Comparison of ENCODE assay signal across 1 cellular context in the genomic region with DNA sequence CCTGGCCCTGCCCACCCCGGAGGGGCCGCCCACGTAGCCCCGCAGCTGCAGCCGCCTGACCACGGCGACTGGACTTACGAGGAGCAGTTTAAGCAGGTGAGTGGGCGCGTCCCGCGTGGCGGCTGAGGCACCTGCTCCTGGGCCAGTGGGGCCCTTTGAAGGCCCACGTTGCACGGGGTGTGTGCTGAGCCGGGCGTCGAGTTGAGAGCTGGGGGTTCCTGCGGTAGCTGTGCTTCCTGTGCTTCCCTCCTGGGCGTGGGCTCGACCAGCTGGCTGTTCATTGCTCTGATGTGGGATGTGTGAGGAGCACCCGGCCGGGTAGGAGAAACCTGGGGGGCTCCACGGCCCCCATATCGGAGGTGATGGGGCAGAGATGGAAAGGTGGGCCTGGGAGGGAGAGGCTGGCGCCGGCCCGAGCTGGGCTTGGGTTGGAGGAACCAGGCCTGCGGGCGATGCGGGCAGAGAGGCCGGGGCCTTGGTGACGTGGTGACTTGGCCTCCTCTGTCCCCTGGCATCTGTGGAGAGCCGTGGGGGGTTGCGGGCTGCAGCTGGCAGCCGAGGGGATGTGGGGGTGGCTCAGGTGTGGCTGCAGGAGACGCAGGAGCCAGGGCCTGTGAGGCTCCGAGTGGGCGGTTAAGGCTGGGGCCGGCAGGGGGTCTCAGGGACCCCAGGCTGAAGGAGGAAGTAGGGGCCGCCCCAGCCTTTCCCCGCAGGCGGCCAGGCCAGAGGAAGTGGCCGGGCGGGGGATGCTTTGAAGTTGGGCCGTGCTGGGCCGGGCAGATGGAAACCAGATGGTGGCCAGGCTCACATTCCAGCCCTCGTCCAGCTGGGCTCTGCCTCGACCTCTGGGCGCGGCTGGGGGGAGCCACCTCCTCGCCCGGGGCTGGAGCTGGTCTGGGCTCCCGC.
TF ChIP-seq lines count a peak whose summit lies in the region.

No MANE protein-coding gene starts in this region.

TF ChIP-seq in HepG2, 621 proteins besides CTCF, POLR2A, EP300 and RAD21 (continued from another document and continues in another):
- TF ChIP-seq SPEN (CRISPR knock-in tag; IDR thresholded peaks at IDR 0.05; ENCODE audit: low read depth): peak; percentile 29; the same call in 1 of the 2 replicates
- TF ChIP-seq TEAD3 (CRISPR knock-in tag; optimal IDR thresholded peaks at IDR 0.05; ENCODE audit: borderline replicate concordance): peak; percentile 90
- TF ChIP-seq ZBTB7B (CRISPR knock-in tag; IDR thresholded peaks at IDR 0.05): peak; percentile 27; the same call in 1 of the 2 replicates
- TF ChIP-seq ZNF687 (CRISPR knock-in tag; IDR thresholded peaks at IDR 0.05): peak; percentile 85
- TF ChIP-seq MYC (CRISPR knock-in tag; IDR thresholded peaks at IDR 0.05; ENCODE audit: borderline replicate concordance): peak; percentile 27; the same call in 1 of the 2 replicates
- TF ChIP-seq NAIF1 (CRISPR knock-in tag; IDR thresholded peaks at IDR 0.05; ENCODE audit: borderline replicate concordance): no peak
- peak; percentile 25; the same call in 1 of the 2 replicates for TF ChIP-seq HOXA3 (CRISPR knock-in tag; IDR thresholded peaks at IDR 0.05)
- TF ChIP-seq, protein P1, sequence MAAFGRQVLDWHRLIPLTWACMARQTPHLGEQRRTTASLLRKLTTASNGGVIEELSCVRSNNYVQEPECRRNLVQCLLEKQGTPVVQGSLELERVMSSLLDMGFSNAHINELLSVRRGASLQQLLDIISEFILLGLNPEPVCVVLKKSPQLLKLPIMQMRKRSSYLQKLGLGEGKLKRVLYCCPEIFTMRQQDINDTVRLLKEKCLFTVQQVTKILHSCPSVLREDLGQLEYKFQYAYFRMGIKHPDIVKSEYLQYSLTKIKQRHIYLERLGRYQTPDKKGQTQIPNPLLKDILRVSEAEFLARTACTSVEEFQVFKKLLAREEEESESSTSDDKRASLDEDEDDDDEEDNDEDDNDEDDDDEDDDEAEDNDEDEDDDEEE (CRISPR knock-in tag; IDR thresholded peaks at IDR 0.05): no peak
- no peak for TF ChIP-seq ZNF549 (CRISPR knock-in tag; IDR thresholded peaks at IDR 0.05)
- TF ChIP-seq SUZ12 (IDR thresholded peaks at IDR 0.05; ENCODE audit: low read depth, low read length): no peak
- TF ChIP-seq REXO4 (CRISPR knock-in tag; IDR thresholded peaks at IDR 0.05; ENCODE audit: borderline replicate concordance): no peak
- no peak for TF ChIP-seq SP1 (IDR thresholded peaks at IDR 0.05)
- 0 out of 2 replicates have a peak, but pooled peaks have one; percentile 16 for TF ChIP-seq SP1 (CRISPR knock-in tag; IDR thresholded peaks at IDR 0.05)
- peak; percentile 34; the same call in 1 of the 2 replicates for TF ChIP-seq ERF (CRISPR knock-in tag; IDR thresholded peaks at IDR 0.05)
- no peak; the same call in 1 of the 2 replicates for TF ChIP-seq ZNF574 (CRISPR knock-in tag; IDR thresholded peaks at IDR 0.05)
- TF ChIP-seq HNRNPL (IDR thresholded peaks at IDR 0.05; ENCODE audit: low read depth, low read length): peak; percentile 92
- TF ChIP-seq, protein P2, sequence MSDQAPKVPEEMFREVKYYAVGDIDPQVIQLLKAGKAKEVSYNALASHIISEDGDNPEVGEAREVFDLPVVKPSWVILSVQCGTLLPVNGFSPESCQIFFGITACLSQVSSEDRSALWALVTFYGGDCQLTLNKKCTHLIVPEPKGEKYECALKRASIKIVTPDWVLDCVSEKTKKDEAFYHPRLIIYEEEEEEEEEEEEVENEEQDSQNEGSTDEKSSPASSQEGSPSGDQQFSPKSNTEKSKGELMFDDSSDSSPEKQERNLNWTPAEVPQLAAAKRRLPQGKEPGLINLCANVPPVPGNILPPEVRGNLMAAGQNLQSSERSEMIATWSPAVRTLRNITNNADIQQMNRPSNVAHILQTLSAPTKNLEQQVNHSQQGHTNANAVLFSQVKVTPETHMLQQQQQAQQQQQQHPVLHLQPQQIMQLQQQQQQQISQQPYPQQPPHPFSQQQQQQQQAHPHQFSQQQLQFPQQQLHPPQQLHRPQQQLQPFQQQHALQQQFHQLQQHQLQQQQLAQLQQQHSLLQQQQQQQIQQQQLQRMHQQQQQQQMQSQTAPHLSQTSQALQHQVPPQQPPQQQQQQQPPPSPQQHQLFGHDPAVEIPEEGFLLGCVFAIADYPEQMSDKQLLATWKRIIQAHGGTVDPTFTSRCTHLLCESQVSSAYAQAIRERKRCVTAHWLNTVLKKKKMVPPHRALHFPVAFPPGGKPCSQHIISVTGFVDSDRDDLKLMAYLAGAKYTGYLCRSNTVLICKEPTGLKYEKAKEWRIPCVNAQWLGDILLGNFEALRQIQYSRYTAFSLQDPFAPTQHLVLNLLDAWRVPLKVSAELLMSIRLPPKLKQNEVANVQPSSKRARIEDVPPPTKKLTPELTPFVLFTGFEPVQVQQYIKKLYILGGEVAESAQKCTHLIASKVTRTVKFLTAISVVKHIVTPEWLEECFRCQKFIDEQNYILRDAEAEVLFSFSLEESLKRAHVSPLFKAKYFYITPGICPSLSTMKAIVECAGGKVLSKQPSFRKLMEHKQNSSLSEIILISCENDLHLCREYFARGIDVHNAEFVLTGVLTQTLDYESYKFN (CRISPR knock-in tag; conservative IDR thresholded peaks at IDR 0.05): 0 out of 2 replicates have a peak, but pooled peaks have one; percentile 25
- no peak for TF ChIP-seq TCF7L2 (IDR thresholded peaks at IDR 0.05; ENCODE audit: low read depth, low read length)
- 0 out of 2 replicates have a peak, but pooled peaks have one; percentile 5 for TF ChIP-seq STAG1 (CRISPR knock-in tag; IDR thresholded peaks at IDR 0.05)
- TF ChIP-seq MED1 (CRISPR knock-in tag; IDR thresholded peaks at IDR 0.05): 0 out of 2 replicates have a peak, but pooled peaks have one; percentile 27
- TF ChIP-seq GABPA (IDR thresholded peaks at IDR 0.05; ENCODE audit: low read depth, low read length): no peak
- TF ChIP-seq GABPA (CRISPR knock-in tag; IDR thresholded peaks at IDR 0.05; ENCODE audit: low read depth): peak; percentile 16; the same call in 1 of the 2 replicates
- TF ChIP-seq, protein P3, sequence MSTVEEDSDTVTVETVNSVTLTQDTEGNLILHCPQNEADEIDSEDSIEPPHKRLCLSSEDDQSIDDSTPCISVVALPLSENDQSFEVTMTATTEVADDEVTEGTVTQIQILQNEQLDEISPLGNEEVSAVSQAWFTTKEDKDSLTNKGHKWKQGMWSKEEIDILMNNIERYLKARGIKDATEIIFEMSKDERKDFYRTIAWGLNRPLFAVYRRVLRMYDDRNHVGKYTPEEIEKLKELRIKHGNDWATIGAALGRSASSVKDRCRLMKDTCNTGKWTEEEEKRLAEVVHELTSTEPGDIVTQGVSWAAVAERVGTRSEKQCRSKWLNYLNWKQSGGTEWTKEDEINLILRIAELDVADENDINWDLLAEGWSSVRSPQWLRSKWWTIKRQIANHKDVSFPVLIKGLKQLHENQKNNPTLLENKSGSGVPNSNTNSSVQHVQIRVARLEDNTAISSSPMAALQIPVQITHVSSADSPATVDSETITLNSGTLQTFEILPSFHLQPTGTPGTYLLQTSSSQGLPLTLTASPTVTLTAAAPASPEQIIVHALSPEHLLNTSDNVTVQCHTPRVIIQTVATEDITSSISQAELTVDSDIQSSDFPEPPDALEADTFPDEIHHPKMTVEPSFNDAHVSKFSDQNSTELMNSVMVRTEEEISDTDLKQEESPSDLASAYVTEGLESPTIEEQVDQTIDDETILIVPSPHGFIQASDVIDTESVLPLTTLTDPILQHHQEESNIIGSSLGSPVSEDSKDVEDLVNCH (CRISPR knock-in tag; IDR thresholded peaks at IDR 0.05): no peak
- TF ChIP-seq, protein P4, sequence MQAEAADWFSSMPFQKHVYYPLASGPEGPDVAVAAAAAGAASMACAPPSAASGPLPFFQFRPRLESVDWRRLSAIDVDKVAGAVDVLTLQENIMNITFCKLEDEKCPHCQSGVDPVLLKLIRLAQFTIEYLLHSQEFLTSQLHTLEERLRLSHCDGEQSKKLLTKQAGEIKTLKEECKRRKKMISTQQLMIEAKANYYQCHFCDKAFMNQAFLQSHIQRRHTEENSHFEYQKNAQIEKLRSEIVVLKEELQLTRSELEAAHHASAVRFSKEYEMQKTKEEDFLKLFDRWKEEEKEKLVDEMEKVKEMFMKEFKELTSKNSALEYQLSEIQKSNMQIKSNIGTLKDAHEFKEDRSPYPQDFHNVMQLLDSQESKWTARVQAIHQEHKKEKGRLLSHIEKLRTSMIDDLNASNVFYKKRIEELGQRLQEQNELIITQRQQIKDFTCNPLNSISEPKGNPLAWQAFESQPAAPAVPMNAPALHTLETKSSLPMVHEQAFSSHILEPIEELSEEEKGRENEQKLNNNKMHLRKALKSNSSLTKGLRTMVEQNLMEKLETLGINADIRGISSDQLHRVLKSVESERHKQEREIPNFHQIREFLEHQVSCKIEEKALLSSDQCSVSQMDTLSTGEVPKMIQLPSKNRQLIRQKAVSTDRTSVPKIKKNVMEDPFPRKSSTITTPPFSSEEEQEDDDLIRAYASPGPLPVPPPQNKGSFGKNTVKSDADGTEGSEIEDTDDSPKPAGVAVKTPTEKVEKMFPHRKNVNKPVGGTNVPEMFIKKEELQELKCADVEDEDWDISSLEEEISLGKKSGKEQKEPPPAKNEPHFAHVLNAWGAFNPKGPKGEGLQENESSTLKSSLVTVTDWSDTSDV (CRISPR knock-in tag; IDR thresholded peaks at IDR 0.05): no peak
- no peak for TF ChIP-seq FOXA3 (CRISPR knock-in tag; IDR thresholded peaks at IDR 0.05)
- peak; percentile 97 for TF ChIP-seq AGO2 (optimal IDR thresholded peaks at IDR 0.05; ENCODE audit: low read depth, low read length)
- 0 out of 2 replicates have a peak, but pooled peaks have one; percentile 21 for TF ChIP-seq AHR (CRISPR knock-in tag; IDR thresholded peaks at IDR 0.05)
- no peak for TF ChIP-seq RELA (CRISPR knock-in tag; IDR thresholded peaks at IDR 0.05)
- TF ChIP-seq CSRNP2 (CRISPR knock-in tag; conservative IDR thresholded peaks at IDR 0.05; ENCODE audit: low read depth): no peak
- TF ChIP-seq PHF8 (CRISPR knock-in tag; IDR thresholded peaks at IDR 0.05): 0 out of 2 replicates have a peak, but pooled peaks have one; percentile 29
- peak; percentile 65; the same call in 1 of the 2 replicates for TF ChIP-seq GABPB1 (CRISPR knock-in tag; IDR thresholded peaks at IDR 0.05)
